Comparison of ENCODE assay signal across 8 cellular contexts in genomic region chr2:168961450-168962229, GRCh38.
A peak's percentile ranks its signal among the peaks of the same experiment; 100 is the strongest.
DNase-seq lines count a peak whose midpoint lies in the region; ATAC-seq lines count a peak whose summit lies in the region.

No MANE protein-coding gene starts in this region.

- intact Hi-C loops in left cardiac atrium (cut with DNase I), result loop anchor here in 1 of 2 donors (5.0 kb wide), 2 partner anchors 181 to 261 kb away; no protein-coding TSS in a partner anchor

- DNase-seq in NCI-H1436 (lab: John Stamatoyannopoulos, UW) (peak; percentile 71), NCI-H1436 treated with DMSO at 0.1 percent for 48 hours (lab: John Stamatoyannopoulos, UW) (no peak), NCI-H82 (lab: John Stamatoyannopoulos, UW) (peak; percentile 85), left cardiac atrium (no peak), retina (peak; percentile 67)
- DNase-seq in activated naive CD4-positive, alpha-beta T cell treated with anti-CD3 and anti-CD28 coated beads, Interleukin-2, amount 50 U/mL, for 16 hours, result peak; percentile 13

- ATAC-seq in GM19452 (IDR thresholded peaks at IDR 0.05; ENCODE audit: unreplicated experiment) (peak; percentile 81), HG03558 (IDR thresholded peaks at IDR 0.05; ENCODE audit: extremely low read depth, unreplicated experiment) (peak; percentile 73), left cardiac atrium (peak; percentile 83 to 91)

Comparison
In these comparisons a context has a peak if more than half of its experiments do, and no peak if none do; other contexts are left out.
1. DNase-seq: peak in NCI-H1436 (single experiment), NCI-H82 (single experiment), activated naive CD4-positive, alpha-beta T cell treated with anti-CD3 and anti-CD28 coated beads, Interleukin-2, amount 50 U/mL, for 16 hours (single experiment) and retina (single experiment); none in NCI-H1436 treated with DMSO at 0.1 percent for 48 hours (single experiment) and left cardiac atrium (single experiment).
2. Peak in every context shown above with its lines, with median percentiles within 50 percentile points of each other: ATAC-seq.